ENCODE assay signal across 9 cellular contexts in genomic region chr3:128113817-128114794, GRCh38. TPM values are rescaled to one million over a fixed set of nuclear protein-coding genes. Genes with fewer than 3 reads are reported as not detected.
DNase-seq lines count a peak whose midpoint lies in the region; ATAC-seq and TF ChIP-seq lines count a peak whose summit lies in the region.
"Had no signal": no experiment of that assay in that cellular context is flagged by ENCODE, and none has a peak within 500 bp of the region (broad histone marks: within the 10 kb centered on the region; RNA-seq: fewer than 3 reads in every experiment).

No MANE protein-coding gene starts in this region.

- H3K4me2 ChIP-seq in KMS-11, result peak overlapping the region; percentile 52

- H3K79me2 ChIP-seq in KMS-11 (ENCODE audit: insufficient read depth, low read depth), result peaks cover 59% of the 10 kb centered on the region; the same call in 1 of the 2 replicates

- peaks cover 12% of the 10 kb centered on the region for H3K36me3 ChIP-seq in CD4-positive, alpha-beta memory T cell (ENCODE audit: insufficient read depth, low read length)
- H3K36me3 ChIP-seq in KMS-11 (ENCODE audit: insufficient read depth), result no peaks in the 10 kb centered on the region; the same call in none of the 2 replicates

- peaks cover 38 to 63% (median 46%) of the 10 kb centered on the region in 4 donors for H3K4me1 Mint-ChIP-seq in CD4-positive, alpha-beta memory T cell

- TF ChIP-seq CTCF in KMS-11 (conservative IDR thresholded peaks at IDR 0.05; ENCODE audit: low read depth, low read length), result no peak

- ATAC-seq in GM19395 (IDR thresholded peaks at IDR 0.05; ENCODE audit: unreplicated experiment), result peak; percentile 65
- ATAC-seq in HG03442 (IDR thresholded peaks at IDR 0.05; ENCODE audit: unreplicated experiment), result no peak

- POLR2A ChIA-PET in CD4-positive, alpha-beta memory T cell (lab: Charles Lee; ENCODE audit: partially characterized antibody), result interaction anchor here (0.9 to 5.3 kb wide), 5 partner anchors 9 to 208 kb away, joined by 3 to 66 read pairs (median 6); partner anchors contain the start of genes EEFSEC and RUVBL1

- peak overlapping the region; percentile 29; the same call in 1 of the 2 replicates for H3K9ac ChIP-seq in KMS-11

- peaks cover 40% of the 10 kb centered on the region for H3K4me1 ChIP-seq in CD4-positive, alpha-beta memory T cell (ENCODE audit: insufficient read depth, low read length)
- H3K4me1 ChIP-seq in KMS-11 (ENCODE audit: low read depth, poor library complexity, severe bottlenecking), result peaks cover 34% of the 10 kb centered on the region

- no peaks in the 10 kb centered on the region; the same call in 1 of the 2 replicates for H4K20me1 ChIP-seq in KMS-11 (ENCODE audit: insufficient read depth)

- peak overlapping the region; percentile 38 for H3K27ac ChIP-seq in CD4-positive, alpha-beta memory T cell (ENCODE audit: low read depth, low read length)
- H3K27ac ChIP-seq in KMS-11, result peak overlapping the region; percentile 62
- H3K27ac ChIP-seq: neutrophil had no signal

- peak overlapping the region in 1 of 2 donors; percentile 37 for H3K4me3 ChIP-seq in CD4-positive, alpha-beta memory T cell (ENCODE audit: low read length in 2 of 2)
- peak overlapping the region; percentile 44 for H3K4me3 ChIP-seq in KMS-11 (IDR thresholded peaks at IDR 0.05; ENCODE audit: insufficient read depth, low read depth, low read length)

- H3K9me3 Mint-ChIP-seq in CD4-positive, alpha-beta memory T cell, result peaks cover 0 to 2% (median 0%) of the 10 kb centered on the region in 8 donors

- peaks cover 50 to 64% of the 10 kb centered on the region in 2 donors for H3K36me3 Mint-ChIP-seq in CD4-positive, alpha-beta memory T cell

- peak in 1 of 5 donors; percentile 29 for DNase-seq in CD4-positive, alpha-beta memory T cell
- DNase-seq in germinal center (ENCODE audit: low spot score) (peak; percentile 40), KG1 (lab: John Stamatoyannopoulos, UW) (no peak), DMS79 (lab: John Stamatoyannopoulos, UW) (no peak), HPDE6-E6E7 (ENCODE audit: extremely low spot score) (no peak)

- intact Hi-C loops in CD4-positive, alpha-beta memory T cell (cut with micrococcal nuclease), result loop anchor here (5.0 kb wide), 1 partner anchor 38 kb away; the partner anchor contains the start of gene EEFSEC

- H3K27me3 Mint-ChIP-seq in CD4-positive, alpha-beta memory T cell, result no peaks in the 10 kb centered on the region

- H3K4me3 Mint-ChIP-seq in CD4-positive, alpha-beta memory T cell, result peak overlapping the region; percentile 69 to 87 (median 78)

- H3K9me3 ChIP-seq in CD4-positive, alpha-beta memory T cell (ENCODE audit: control insufficient read depth in 1 of 2, low read length in 2 of 2), result no peaks in the 10 kb centered on the region
- H3K9me3 ChIP-seq: neutrophil had no signal

- no peak overlapping the region for H2AFZ ChIP-seq in KMS-11 (ENCODE audit: low read depth)

- H3K27me3 ChIP-seq in CD4-positive, alpha-beta memory T cell (ENCODE audit: insufficient read depth, low read length), result no peaks in the 10 kb centered on the region
- no peaks in the 10 kb centered on the region for H3K27me3 ChIP-seq in KMS-11 (ENCODE audit: insufficient read depth, low read depth)
- H3K27me3 ChIP-seq: neutrophil had no signal

- CTCF ChIA-PET in CD4-positive, alpha-beta memory T cell (lab: Charles Lee; ENCODE audit: partially characterized antibody), result interaction anchor here (1.2 to 2.3 kb wide), 5 partner anchors 9 to 209 kb away, joined by 4 to 14 read pairs (median 6); partner anchors contain the start of gene RUVBL1

- H3K27ac Mint-ChIP-seq in CD4-positive, alpha-beta memory T cell, result peak overlapping the region; percentile 92 to 98 (median 95)

RNA-seq across cellular contexts. Expression of gene RUVBL1, which starts 9.5 kb away (rescaled TPM):
- total RNA-seq in CD4-positive, alpha-beta memory T cell, result 10 to 100 TPM; 26.6 to 27.0 TPM
- 10 to 100 TPM; 66.8 to 71.4 TPM for polyA plus RNA-seq in CD4-positive, alpha-beta memory T cell

RNA-seq across cellular contexts. Expression of gene EEFSEC, which starts 39.2 kb away (rescaled TPM):
- total RNA-seq in CD4-positive, alpha-beta memory T cell, result 10 to 100 TPM; 14.0 to 16.4 TPM
- 10 to 100 TPM; 17.8 to 24.9 TPM for polyA plus RNA-seq in CD4-positive, alpha-beta memory T cell
